ENCODE assay signal across 8 cellular contexts in genomic region chr6:11207199-11207968, GRCh38. TPM values are rescaled to one million over a fixed set of nuclear protein-coding genes. Genes with fewer than 3 reads are reported as not detected.
A peak's percentile ranks its signal among the peaks of the same experiment; 100 is the strongest.
DNase-seq lines count a peak whose midpoint lies in the region; ATAC-seq and TF ChIP-seq lines count a peak whose summit lies in the region.

No MANE protein-coding gene starts in this region.

- H3K79me2 ChIP-seq in GM23338 (replicated peaks; ENCODE audit: insufficient read depth) = no peaks in the 10 kb centered on the region

- H3K36me3 ChIP-seq in brain microvascular endothelial cell (replicated peaks) (no peaks in the 10 kb centered on the region), GM23338 (ENCODE audit: insufficient read depth) (no peaks in the 10 kb centered on the region)

- H3F3A ChIP-seq in GM23338 (replicated peaks; ENCODE audit: low read depth) = no peaks in the 10 kb centered on the region

- H3K4me3 ChIP-seq in AG04449 (ENCODE audit: low read depth, low read length) (no peak overlapping the region), brain microvascular endothelial cell (ENCODE audit: low read depth, low read length) (no peak overlapping the region), GM23338 (no peak overlapping the region)

- peak; percentile 87 for ATAC-seq in left lobe of liver
- ATAC-seq in HG03025 (IDR thresholded peaks at IDR 0.05; ENCODE audit: low FRiP score, unreplicated experiment) = no peak
- no peak for ATAC-seq in GM23338

- no peaks in the 10 kb centered on the region for H3K27me3 Mint-ChIP-seq in type B pancreatic cell
- peaks cover 5% of the 10 kb centered on the region for H3K27me3 Mint-ChIP-seq in GM23338 (ENCODE audit: insufficient read depth, low read depth, poor library complexity)

- no peak overlapping the region for H2AFZ ChIP-seq in GM23338

- no peaks in the 10 kb centered on the region for H3K27me3 ChIP-seq in brain microvascular endothelial cell (replicated peaks)
- no peaks in the 10 kb centered on the region for H3K27me3 ChIP-seq in GM23338 (ENCODE audit: insufficient read depth)

- peaks cover 56% of the 10 kb centered on the region for H3K4me1 ChIP-seq in GM23338 (ENCODE audit: insufficient read depth)

- H3K36me3 Mint-ChIP-seq in type B pancreatic cell (peaks cover 29% of the 10 kb centered on the region), GM23338 (ENCODE audit: low read depth) (no peaks in the 10 kb centered on the region)

- H3K9me3 Mint-ChIP-seq in type B pancreatic cell = no peaks in the 10 kb centered on the region
- H3K9me3 Mint-ChIP-seq in GM23338 = no peaks in the 10 kb centered on the region

- TF ChIP-seq CTCF in AG04449 (IDR thresholded peaks at IDR 0.05; ENCODE audit: insufficient read depth, low read length, missing control alignments) = no peak
- TF ChIP-seq CTCF in brain microvascular endothelial cell (IDR thresholded peaks at IDR 0.05; ENCODE audit: low read depth, low read length, missing control alignments) = no peak
- no peak for TF ChIP-seq CTCF in type B pancreatic cell (conservative IDR thresholded peaks at IDR 0.05)
- TF ChIP-seq CTCF in GM13976 (IDR thresholded peaks at IDR 0.05; ENCODE audit: borderline replicate concordance, control extremely low read depth, extremely low read depth, insufficient read depth, missing control alignments) = no peak
- TF ChIP-seq CTCF in GM23338 (conservative IDR thresholded peaks at IDR 0.05; ENCODE audit: low read depth in 2 of 2) = no peak

- CTCF ChIA-PET in AG04449 (lab: Yijun Ruan, JAX) = interaction anchor here (0.7 to 1.7 kb wide), 4 partner anchors 8 to 289 kb away, joined by 3 to 7 read pairs (median 4); no protein-coding TSS in a partner anchor

- H3K27ac Mint-ChIP-seq in type B pancreatic cell (peak overlapping the region; percentile 90), GM23338 (no peak overlapping the region)

- no peaks in the 10 kb centered on the region for H4K20me1 ChIP-seq in GM23338 (replicated peaks; ENCODE audit: insufficient read depth)

- no peaks in the 10 kb centered on the region for H3K9me2 ChIP-seq in GM23338 (ENCODE audit: insufficient read depth)

- in situ Hi-C loops in KBM-7 (cut with MboI; ENCODE audit: low pct_unique_long_range_greater_than_20kb, low sequenced_read_pairs) (no loop called here), brain microvascular endothelial cell (cut with HindIII; ENCODE audit: low pct_ligation_motif_present, low sequenced_read_pairs) (no loop called here), GM13976 (cut with MboI; ENCODE audit: low sequenced_read_pairs, unreplicated experiment) (no loop called here)

- H3K4me3 Mint-ChIP-seq in type B pancreatic cell (peak overlapping the region; percentile 24), GM23338 (no peak overlapping the region)

- H3K27ac ChIP-seq in brain microvascular endothelial cell (peak overlapping the region; percentile 92), GM23338 (ENCODE audit: low read depth) (no peak overlapping the region)

- H3K4me2 ChIP-seq in GM23338 = no peak overlapping the region

- POLR2A ChIA-PET in AG04449 (lab: Yijun Ruan, JAX) = interaction anchor here (0.9 to 1.1 kb wide), 3 partner anchors 11 to 39 kb away, joined by 3 to 5 read pairs (median 3); partner anchors contain the start of gene NEDD9

- peak; percentile 100 for DNase-seq in AG04449 (ENCODE audit: low read depth, low spot score)
- peak; percentile 77 for DNase-seq in KBM-7
- DNase-seq in brain microvascular endothelial cell = peak; percentile 99
- DNase-seq in left lobe of liver (ENCODE audit: low spot score) = no peak
- no peak for DNase-seq in type B pancreatic cell (ENCODE audit: extremely low spot score, unreplicated experiment)
- no peak for DNase-seq in GM13976 (ENCODE audit: low spot score)
- no peak for DNase-seq in GM23338 (ENCODE audit: low spot score)

- H3K4me1 Mint-ChIP-seq in type B pancreatic cell (ENCODE audit: unreplicated experiment) (peaks cover 48% of the 10 kb centered on the region), GM23338 (peaks cover 52% of the 10 kb centered on the region)

TF ChIP-seq in GM23338, 12 proteins besides CTCF, POLR2A, EP300 and RAD21 (continues in another document):
- TF ChIP-seq ZNF114 (CRISPR knock-in tag; IDR thresholded peaks at IDR 0.05) (no peak), STAT1 (IDR thresholded peaks at IDR 0.05; ENCODE audit: unreplicated experiment) (no peak), CREB1 (CRISPR knock-in tag; IDR thresholded peaks at IDR 0.05; ENCODE audit: low read depth) (no peak), EZH2 (IDR thresholded peaks at IDR 0.05; ENCODE audit: low read depth, unreplicated experiment) (no peak), JUNB (IDR thresholded peaks at IDR 0.05; ENCODE audit: unreplicated experiment) (no peak), EZH2phosphoT487 (IDR thresholded peaks at IDR 0.05; ENCODE audit: unreplicated experiment) (no peak), POLR2AphosphoS5 (IDR thresholded peaks at IDR 0.05; ENCODE audit: low read depth) (no peak)
- TF ChIP-seq, protein P1, sequence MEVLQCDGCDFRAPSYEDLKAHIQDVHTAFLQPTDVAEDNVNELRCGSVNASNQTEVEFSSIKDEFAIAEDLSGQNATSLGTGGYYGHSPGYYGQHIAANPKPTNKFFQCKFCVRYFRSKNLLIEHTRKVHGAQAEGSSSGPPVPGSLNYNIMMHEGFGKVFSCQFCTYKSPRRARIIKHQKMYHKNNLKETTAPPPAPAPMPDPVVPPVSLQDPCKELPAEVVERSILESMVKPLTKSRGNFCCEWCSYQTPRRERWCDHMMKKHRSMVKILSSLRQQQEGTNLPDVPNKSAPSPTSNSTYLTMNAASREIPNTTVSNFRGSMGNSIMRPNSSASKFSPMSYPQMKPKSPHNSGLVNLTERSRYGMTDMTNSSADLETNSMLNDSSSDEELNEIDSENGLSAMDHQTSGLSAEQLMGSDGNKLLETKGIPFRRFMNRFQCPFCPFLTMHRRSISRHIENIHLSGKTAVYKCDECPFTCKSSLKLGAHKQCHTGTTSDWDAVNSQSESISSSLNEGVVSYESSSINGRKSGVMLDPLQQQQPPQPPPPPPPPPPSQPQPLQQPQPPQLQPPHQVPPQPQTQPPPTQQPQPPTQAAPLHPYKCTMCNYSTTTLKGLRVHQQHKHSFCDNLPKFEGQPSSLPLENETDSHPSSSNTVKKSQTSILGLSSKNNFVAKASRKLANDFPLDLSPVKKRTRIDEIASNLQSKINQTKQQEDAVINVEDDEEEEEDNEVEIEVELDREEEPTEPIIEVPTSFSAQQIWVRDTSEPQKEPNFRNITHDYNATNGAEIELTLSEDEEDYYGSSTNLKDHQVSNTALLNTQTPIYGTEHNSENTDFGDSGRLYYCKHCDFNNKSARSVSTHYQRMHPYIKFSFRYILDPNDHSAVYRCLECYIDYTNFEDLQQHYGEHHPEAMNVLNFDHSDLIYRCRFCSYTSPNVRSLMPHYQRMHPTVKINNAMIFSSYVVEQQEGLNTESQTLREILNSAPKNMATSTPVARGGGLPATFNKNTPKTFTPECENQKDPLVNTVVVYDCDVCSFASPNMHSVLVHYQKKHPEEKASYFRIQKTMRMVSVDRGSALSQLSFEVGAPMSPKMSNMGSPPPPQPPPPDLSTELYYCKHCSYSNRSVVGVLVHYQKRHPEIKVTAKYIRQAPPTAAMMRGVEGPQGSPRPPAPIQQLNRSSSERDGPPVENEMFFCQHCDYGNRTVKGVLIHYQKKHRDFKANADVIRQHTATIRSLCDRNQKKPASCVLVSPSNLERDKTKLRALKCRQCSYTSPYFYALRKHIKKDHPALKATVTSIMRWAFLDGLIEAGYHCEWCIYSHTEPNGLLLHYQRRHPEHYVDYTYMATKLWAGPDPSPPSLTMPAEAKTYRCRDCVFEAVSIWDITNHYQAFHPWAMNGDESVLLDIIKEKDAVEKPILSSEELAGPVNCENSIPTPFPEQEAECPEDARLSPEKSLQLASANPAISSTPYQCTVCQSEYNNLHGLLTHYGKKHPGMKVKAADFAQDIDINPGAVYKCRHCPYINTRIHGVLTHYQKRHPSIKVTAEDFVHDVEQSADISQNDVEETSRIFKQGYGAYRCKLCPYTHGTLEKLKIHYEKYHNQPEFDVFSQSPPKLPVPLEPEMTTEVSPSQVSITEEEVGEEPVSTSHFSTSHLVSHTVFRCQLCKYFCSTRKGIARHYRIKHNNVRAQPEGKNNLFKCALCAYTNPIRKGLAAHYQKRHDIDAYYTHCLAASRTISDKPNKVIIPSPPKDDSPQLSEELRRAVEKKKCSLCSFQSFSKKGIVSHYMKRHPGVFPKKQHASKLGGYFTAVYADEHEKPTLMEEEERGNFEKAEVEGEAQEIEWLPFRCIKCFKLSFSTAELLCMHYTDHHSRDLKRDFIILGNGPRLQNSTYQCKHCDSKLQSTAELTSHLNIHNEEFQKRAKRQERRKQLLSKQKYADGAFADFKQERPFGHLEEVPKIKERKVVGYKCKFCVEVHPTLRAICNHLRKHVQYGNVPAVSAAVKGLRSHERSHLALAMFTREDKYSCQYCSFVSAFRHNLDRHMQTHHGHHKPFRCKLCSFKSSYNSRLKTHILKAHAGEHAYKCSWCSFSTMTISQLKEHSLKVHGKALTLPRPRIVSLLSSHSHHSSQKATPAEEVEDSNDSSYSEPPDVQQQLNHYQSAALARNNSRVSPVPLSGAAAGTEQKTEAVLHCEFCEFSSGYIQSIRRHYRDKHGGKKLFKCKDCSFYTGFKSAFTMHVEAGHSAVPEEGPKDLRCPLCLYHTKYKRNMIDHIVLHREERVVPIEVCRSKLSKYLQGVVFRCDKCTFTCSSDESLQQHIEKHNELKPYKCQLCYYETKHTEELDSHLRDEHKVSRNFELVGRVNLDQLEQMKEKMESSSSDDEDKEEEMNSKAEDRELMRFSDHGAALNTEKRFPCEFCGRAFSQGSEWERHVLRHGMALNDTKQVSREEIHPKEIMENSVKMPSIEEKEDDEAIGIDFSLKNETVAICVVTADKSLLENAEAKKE (CRISPR knock-in tag; IDR thresholded peaks at IDR 0.05) = no peak

RNA-seq across cellular contexts. Expression of gene NEDD9, which starts 25.1 kb away (rescaled TPM):
- total RNA-seq in left lobe of liver = 11.7 TPM
- 21.3 and 29.0 TPM in 2 replicates for total RNA-seq in type B pancreatic cell (ENCODE audit: low replicate concordance)
- total RNA-seq in GM23338 (2014; rRNA removed; shearing (Covaris generic)) = 13.0 and 17.4 TPM in 2 replicates
- polyA plus RNA-seq in GM23338 (2016; fragmentation: Nextera tagmentation; extraction: Ambion mirVana) = 4.4 and 5.6 TPM in 2 replicates

Comparison
In these comparisons a context has a peak if more than half of its experiments do, and no peak if none do; other contexts are left out.
1. DNase-seq: peak in AG04449 (single experiment), KBM-7 (single experiment) and brain microvascular endothelial cell (single experiment); none in left lobe of liver (single experiment), type B pancreatic cell (single experiment), GM13976 (single experiment) and GM23338 (single experiment).